Comparison of ENCODE assay signal across 1 cellular context in genomic region chr1:235325854-235326253, GRCh38.
TF ChIP-seq lines count a peak whose summit lies in the region.

No MANE protein-coding gene starts in this region.

TF ChIP-seq in H1, 55 proteins besides CTCF, POLR2A, EP300 and RAD21:
- TF ChIP-seq RFX5 (IDR thresholded peaks at IDR 0.05; ENCODE audit: borderline replicate concordance, low read depth, low read length) (no peak), SP1 (IDR thresholded peaks at IDR 0.05; ENCODE audit: low read depth, low read length) (no peak), HDAC6 (IDR thresholded peaks at IDR 0.05; ENCODE audit: low read depth, low read length) (no peak), SIRT6 (IDR thresholded peaks at IDR 0.05; ENCODE audit: low read length) (no peak), CBX8 (IDR thresholded peaks at IDR 0.05; ENCODE audit: borderline replicate concordance, low read depth, low read length) (no peak), KDM5A (IDR thresholded peaks at IDR 0.05; ENCODE audit: low read length) (no peak), MAX (IDR thresholded peaks at IDR 0.05) (no peak), EZH2 (IDR thresholded peaks at IDR 0.05; ENCODE audit: low read depth, low read length, severe bottlenecking) (no peak), YY1 (IDR thresholded peaks at IDR 0.05; ENCODE audit: low read depth, low read length) (no peak), POU5F1 (IDR thresholded peaks at IDR 0.05; ENCODE audit: low read depth, low read length) (no peak), TBP (IDR thresholded peaks at IDR 0.05; ENCODE audit: low read depth, low read length) (no peak), CHD2 (IDR thresholded peaks at IDR 0.05; ENCODE audit: low read length) (no peak), HDAC2 (IDR thresholded peaks at IDR 0.05; ENCODE audit: borderline replicate concordance in 1 of 2, low read depth in 2 of 2, low read length in 2 of 2) (no peak), CBX5 (IDR thresholded peaks at IDR 0.05; ENCODE audit: low read depth, low read length) (no peak), FOSL1 (IDR thresholded peaks at IDR 0.05; ENCODE audit: insufficient read depth, low read depth, low read length) (no peak), TAF1 (IDR thresholded peaks at IDR 0.05; ENCODE audit: low read depth, low read length) (no peak), MAFK (IDR thresholded peaks at IDR 0.05; ENCODE audit: low read depth, low read length) (no peak), USF2 (IDR thresholded peaks at IDR 0.05; ENCODE audit: low read length) (no peak), JUN (IDR thresholded peaks at IDR 0.05; ENCODE audit: low read depth, low read length) (no peak)
